ENCODE assay signal across 8 cellular contexts in genomic region chr4:82201805-82202636, GRCh38.
DNase-seq lines count a peak whose midpoint lies in the region; ATAC-seq, FAIRE-seq and TF ChIP-seq lines count a peak whose summit lies in the region.

No MANE protein-coding gene starts in this region.

- no peak overlapping the region for H3K4me3 ChIP-seq in H7 (ENCODE audit: insufficient read depth, low read depth, low read length)
- H3K4me3 ChIP-seq in esophagus squamous epithelium = no peak overlapping the region
- no peak overlapping the region for H3K4me3 ChIP-seq in pancreas

- FAIRE-seq in pancreas (lab: Jason Lieb, UNC) = no peak

- TF ChIP-seq CTCF in esophagus squamous epithelium (IDR thresholded peaks at IDR 0.05) (peak; percentile 27 to 80 (median 49)), pancreas (IDR thresholded peaks at IDR 0.05) (peak; percentile 10 to 55 (median 34))

- H3K4me1 ChIP-seq in esophagus squamous epithelium (no peaks in the 10 kb centered on the region), pancreas (no peaks in the 10 kb centered on the region)

- H3K27ac ChIP-seq in esophagus squamous epithelium (no peak overlapping the region), pancreas (no peak overlapping the region)

- ATAC-seq in pancreas = peak in 3 of 4 donors; percentile 75 to 81 (median 79)
- no peak for ATAC-seq in HG02610 (IDR thresholded peaks at IDR 0.05; ENCODE audit: unreplicated experiment)

- 26 to 51% methylated on average over 2 to 3 of the region's 3 CpGs for WGBS in esophagus squamous epithelium, 2 donors
- WGBS in pancreas, 2 donors = 54% methylated on average over 3 of the region's 3 CpGs

- H3K27me3 ChIP-seq in H7 (ENCODE audit: control insufficient read depth, insufficient read depth, low read length) (no peaks in the 10 kb centered on the region), esophagus squamous epithelium (no peaks in the 10 kb centered on the region), pancreas (peaks cover 0 to 2% (median 0%) of the 10 kb centered on the region in 4 donors)

- H3K36me3 ChIP-seq in H7 (replicated peaks; ENCODE audit: control insufficient read depth, insufficient read depth, low read length) = no peaks in the 10 kb centered on the region
- H3K36me3 ChIP-seq in esophagus squamous epithelium = no peaks in the 10 kb centered on the region
- no peaks in the 10 kb centered on the region for H3K36me3 ChIP-seq in pancreas

- intact Hi-C loops in esophagus squamous epithelium (cut with DNase I) (loop anchor here (5.0 kb wide), 1 partner anchor 800 kb away; no protein-coding TSS in a partner anchor), pancreas (cut with DNase I) (no loop called here)

- DNase-seq in DMS 273 treated with DMSO at 0.1 percent for 48 hours (lab: John Stamatoyannopoulos, UW) (peak; percentile 0), H7 (peak; percentile 28), NCI-H2227 (lab: John Stamatoyannopoulos, UW; ENCODE audit: unreplicated experiment) (peak; percentile 62), esophagus squamous epithelium (lab: John Stamatoyannopoulos, UW) (no peak), pancreas (peak in 2 of 6 donors; percentile 7 to 39), hepatic stellate cell (ENCODE audit: low spot score) (no peak)
- DNase-seq in activated CD4-positive, alpha-beta T cell treated with anti-CD3 and anti-CD28 coated beads for 48 hours = peak; percentile 68

- H3K9me3 ChIP-seq in esophagus squamous epithelium = no peaks in the 10 kb centered on the region
- H3K9me3 ChIP-seq in pancreas = no peaks in the 10 kb centered on the region

- no peak for TF ChIP-seq POLR2A in esophagus squamous epithelium (IDR thresholded peaks at IDR 0.05)

Comparison
In these comparisons a context has a peak if more than half of its experiments do, and no peak if none do; other contexts are left out.
1. DNase-seq: peak in DMS 273 treated with DMSO at 0.1 percent for 48 hours (single experiment), H7 (single experiment), NCI-H2227 (single experiment) and activated CD4-positive, alpha-beta T cell treated with anti-CD3 and anti-CD28 coated beads for 48 hours (single experiment); none in esophagus squamous epithelium (single experiment) and hepatic stellate cell (single experiment).